11 cellular contexts compared by ENCODE assay signal in genomic region chr3:195583831-195584542, GRCh38. TPM values are rescaled to one million over a fixed set of nuclear protein-coding genes. Genes with fewer than 3 reads are reported as not detected.
DNase-seq lines count a peak whose midpoint lies in the region; ATAC-seq and TF ChIP-seq lines count a peak whose summit lies in the region.
"Had no signal": no experiment of that assay in that cellular context is flagged by ENCODE, and none has a peak within 500 bp of the region (broad histone marks: within the 10 kb centered on the region; RNA-seq: fewer than 3 reads in every experiment).

Gene APOD, minus strand, starts transcription at chr3:195583940. Its CDS starts 4,479 bp downstream, at chr3:195579461.

- POLR2A ChIA-PET in BJ (lab: Charles Lee) = interaction anchor here (0.7 to 0.9 kb wide), 3 partner anchors 11 to 1002 kb away, joined by 3 to 5 read pairs (median 4); no protein-coding TSS in a partner anchor

- peaks cover 0 to 6% of the 10 kb centered on the region in 2 donors for H3K27me3 Mint-ChIP-seq in natural killer cell (ENCODE audit: low read depth in 2 of 2)

- no peaks in the 10 kb centered on the region for H3K9me3 Mint-ChIP-seq in natural killer cell

- CTCF ChIA-PET in BJ (lab: Yijun Ruan, JAX) = interaction anchor here (0.6 kb wide), 1 partner anchor 46 kb away, joined by 3 read pairs; no protein-coding TSS in a partner anchor

- H3K36me3 ChIP-seq in BJ (ENCODE audit: control insufficient read depth, insufficient read depth, low read length) = no peaks in the 10 kb centered on the region

- ATAC-seq in omental fat pad (ENCODE audit: low FRiP score) (peak; percentile 9), natural killer cell (no peak), GM19395 (IDR thresholded peaks at IDR 0.05; ENCODE audit: unreplicated experiment) (no peak)

- 0 out of 2 replicates have a peak, but pooled peaks cover 1% of the 10 kb centered on the region for H3K27me3 ChIP-seq in BJ (ENCODE audit: control insufficient read depth, insufficient read depth, low read length)

- no peak within 1 kb of the TSS for H3K27ac Mint-ChIP-seq in natural killer cell

- intact Hi-C loops in natural killer cell (cut with micrococcal nuclease) = no loop called here

- DNase-seq in BJ (ENCODE audit: low read depth) = no peak
- peak; percentile 67 for DNase-seq in NCI-H2227 treated with DMSO at 0.1 percent for 48 hours (lab: John Stamatoyannopoulos, UW)
- DNase-seq in fibroblast of gingiva (ENCODE audit: low read depth) = peak; percentile 92
- DNase-seq in omental fat pad (ENCODE audit: low spot score) = no peak
- no peak for DNase-seq in GF-D8 (lab: John Stamatoyannopoulos, UW)
- no peak for DNase-seq in natural killer cell
- no peak for DNase-seq in SIG-M5 (lab: John Stamatoyannopoulos, UW)
- DNase-seq: activated CD4-positive, alpha-beta T cell treated with anti-CD3 and anti-CD28 coated beads, Interleukin-2, amount 50 U/mL, for 4 hours; kidney glomerular epithelial cell had no signal

- peak within 1 kb of the TSS; percentile 12; the same call in 1 of the 2 replicates for H3K4me3 ChIP-seq in BJ (ENCODE audit: low read depth, low read length)

- no peaks in the 10 kb centered on the region for H3K36me3 Mint-ChIP-seq in natural killer cell

- no peak within 1 kb of the TSS for H3K4me3 Mint-ChIP-seq in natural killer cell

- TF ChIP-seq CTCF in BJ (IDR thresholded peaks at IDR 0.05; ENCODE audit: insufficient read depth, low read depth, low read length) (no peak), omental fat pad (IDR thresholded peaks at IDR 0.05) (no peak), natural killer cell (IDR thresholded peaks at IDR 0.05) (no peak)

- H3K4me1 Mint-ChIP-seq in natural killer cell = no peaks in the 10 kb centered on the region

RNA-seq across cellular contexts. Expression of gene APOD, which starts in this region (rescaled TPM):
- polyA plus RNA-seq in BJ (2011; rRNA removed) = 8.3 and 15.0 TPM in 2 replicates
- polyA minus RNA-seq in BJ (2011; rRNA and poly(A)+ RNA removed) = 4.8 and 8.6 TPM in 2 replicates
- total RNA-seq in omental fat pad (1,000 to 10,000 TPM in 2 of 4 donors, 100 to 1,000 TPM in 2; 340 to 1,610 (median 888) TPM), natural killer cell (not detected)
- total RNA-seq: HT1080 had no signal

Comparison
In these comparisons a context has a peak if more than half of its experiments do, and no peak if none do; other contexts are left out.
1. RNA of gene APOD (total RNA-seq): 340 to 1,610 TPM in omental fat pad; not detected in natural killer cell; every median in the first group is over 100 times any median in the second.
2. DNase-seq: peak in NCI-H2227 treated with DMSO at 0.1 percent for 48 hours (single experiment) and fibroblast of gingiva (single experiment); none in BJ (single experiment), omental fat pad (single experiment), GF-D8 (single experiment), natural killer cell (single experiment) and SIG-M5 (single experiment).